Comparison of ENCODE assay signal across 20 cellular contexts in the genomic region with DNA sequence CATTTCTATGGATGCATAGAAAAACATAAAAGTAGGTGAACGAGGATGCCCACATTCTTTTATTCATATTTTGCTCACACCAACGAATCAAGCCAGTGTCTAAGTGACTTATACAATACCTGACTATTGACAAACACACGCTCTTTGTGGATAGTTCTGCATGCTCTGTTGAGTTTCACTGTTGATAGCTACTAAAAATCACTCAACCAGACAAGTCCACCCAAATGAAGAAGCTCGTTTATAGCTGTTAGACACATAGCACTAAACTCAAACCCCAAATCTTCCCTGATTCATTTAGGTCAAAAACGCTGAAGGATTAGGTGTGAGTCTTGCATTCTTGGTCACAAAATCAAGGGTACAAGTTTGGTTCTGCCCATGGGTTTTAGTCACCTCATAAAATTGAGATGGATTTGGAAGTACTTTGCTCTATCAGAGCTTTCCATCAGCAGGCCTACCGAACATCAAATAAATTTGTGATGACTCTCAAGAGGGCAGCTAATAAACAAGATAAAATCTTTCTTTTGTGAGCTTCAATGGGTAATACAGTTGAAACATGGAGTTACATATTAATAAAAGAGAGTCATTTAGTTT.
"Had no signal": no experiment of that assay in that cellular context is flagged by ENCODE, and none has a peak within 500 bp of the region (broad histone marks: within the 10 kb centered on the region; RNA-seq: fewer than 3 reads in every experiment).

No MANE protein-coding gene starts in this region.

- H3K4me3 ChIP-seq: ascending aorta, breast epithelium, gastrocnemius medialis, heart left ventricle, lower lobe of right lung, right atrium auricular region, skin epidermis, tibial artery had no signal

- ATAC-seq: activated CD4-positive, alpha-beta T cell treated with anti-CD3 and anti-CD28 coated beads for 36 hours; gastrocnemius medialis; heart left ventricle; left cardiac atrium; lower lobe of right lung; stimulated activated naive B cell treated with anti-CD40 and anti-IgM and Interleukin-4, amounts not matched to agents 10 μg/mL and 1 μg/mL and 100 μg/mL, for 72 hours had no signal

- DNase-seq: activated CD4-positive, alpha-beta memory T cell treated with anti-CD3 and anti-CD28 coated beads, Interleukin-2, amount 10 ng/mL, durations not matched to agents 7 days and 5 days; activated CD4-positive, alpha-beta T cell treated with anti-CD3 and anti-CD28 coated beads for 36 hours; activated naive CD4-positive, alpha-beta T cell treated with anti-CD3 and anti-CD28 coated beads, Interleukin-2, amount 10 ng/mL, durations not matched to agents 7 days and 5 days; activated T-cell treated with anti-CD3 and anti-CD28 coated beads, Interleukin-2, amount 50 U/mL, for 24 hours; effector memory CD4-positive, alpha-beta T cell; gastrocnemius medialis; heart left ventricle; left cardiac atrium; lower lobe of right lung; nephron progenitor cell; occipital lobe; stimulated activated CD4-positive, alpha-beta T cell treated with anti-CD3 and anti-CD28 coated beads, Interleukin-15, amount 100 ng/mL, for 24 hours; stimulated activated CD4-positive, alpha-beta T cell treated with anti-CD3 and anti-CD28 coated beads, Interleukin-4, amount 100 ng/mL, for 1 hour; stimulated activated naive B cell treated with anti-CD40 and anti-IgM and Interleukin-4, amounts not matched to agents 10 μg/mL and 1 μg/mL and 100 μg/mL, for 72 hours; tibial artery; WERI-Rb-1 had no signal
